In genomic region chr1:207647966-207648906, GRCh38 we compare ENCODE assay signal across 28 cellular contexts. TPM values are rescaled to one million over a fixed set of nuclear protein-coding genes. Genes with fewer than 3 reads are reported as not detected.
"Had no signal": no experiment of that assay in that cellular context is flagged by ENCODE, and none has a peak within 500 bp of the region (broad histone marks: within the 10 kb centered on the region; RNA-seq: fewer than 3 reads in every experiment).

No MANE protein-coding gene starts in this region.

- H3K27me3 ChIP-seq: uterus had no signal

- H3K27ac ChIP-seq: brain microvascular endothelial cell, esophagus squamous epithelium, left ventricle myocardium inferior, neutrophil, uterus had no signal

- H3K4me3 ChIP-seq: esophagus squamous epithelium, left ventricle myocardium inferior, uterus had no signal

- H3K36me3 ChIP-seq: brain microvascular endothelial cell, esophagus squamous epithelium, left ventricle myocardium inferior, uterus had no signal

- H3K9me3 ChIP-seq: esophagus squamous epithelium, left ventricle myocardium inferior, neutrophil, uterus had no signal

- H3K4me1 ChIP-seq: uterus had no signal

- DNase-seq: activated B cell treated with CpG ODN at 0.5 μM for 24 hours; activated CD4-positive, alpha-beta T cell treated with anti-CD3 and anti-CD28 coated beads, Interleukin-2, amount 50 U/mL, for 1 hour; activated CD8-positive, alpha-beta T cell treated with anti-CD3 and anti-CD28 coated beads for 36 hours; activated gamma-delta T cell treated with Interleukin-2 at 50 U/mL for 16 hours; activated naive CD4-positive, alpha-beta T cell treated with anti-CD3 and anti-CD28 coated beads, Interleukin-2, amount 50 U/mL, for 16 hours; activated T-cell treated with anti-CD3 and anti-CD28 coated beads, Interleukin-2, amount 50 U/mL, for 4 hours; amniotic stem cell; brain microvascular endothelial cell; caudate nucleus; cortex of kidney; effector memory CD8-positive, alpha-beta T cell; esophagus squamous epithelium; foreskin melanocyte; left ventricle myocardium inferior; naive B cell; nephron progenitor cell; stimulated activated CD4-positive, alpha-beta T cell treated with anti-CD3 and anti-CD28 coated beads, Interleukin-4, amount 100 ng/mL, for 24 hours; substantia nigra; uterus had no signal

RNA-seq across cellular contexts. Expression of gene CR1L, which starts 3.3 kb away (rescaled TPM):
- total RNA-seq: activated CD8-positive, alpha-beta T cell treated with anti-CD3 and anti-CD28 coated beads for 36 hours; activated T-cell treated with anti-CD3 and anti-CD28 coated beads, Interleukin-2, amount 50 U/mL, for 4 hours; astrocyte; chondrocyte; esophagus squamous epithelium; left ventricle myocardium inferior; lung microvascular endothelial cell; mesothelial cell of epicardium; osteocyte; progenitor cell of endocrine pancreas; renal cortical epithelial cell had no signal
- polyA plus RNA-seq: small intestine had no signal
